Comparison of ENCODE assay signal across 1 cellular context in the genomic region with DNA sequence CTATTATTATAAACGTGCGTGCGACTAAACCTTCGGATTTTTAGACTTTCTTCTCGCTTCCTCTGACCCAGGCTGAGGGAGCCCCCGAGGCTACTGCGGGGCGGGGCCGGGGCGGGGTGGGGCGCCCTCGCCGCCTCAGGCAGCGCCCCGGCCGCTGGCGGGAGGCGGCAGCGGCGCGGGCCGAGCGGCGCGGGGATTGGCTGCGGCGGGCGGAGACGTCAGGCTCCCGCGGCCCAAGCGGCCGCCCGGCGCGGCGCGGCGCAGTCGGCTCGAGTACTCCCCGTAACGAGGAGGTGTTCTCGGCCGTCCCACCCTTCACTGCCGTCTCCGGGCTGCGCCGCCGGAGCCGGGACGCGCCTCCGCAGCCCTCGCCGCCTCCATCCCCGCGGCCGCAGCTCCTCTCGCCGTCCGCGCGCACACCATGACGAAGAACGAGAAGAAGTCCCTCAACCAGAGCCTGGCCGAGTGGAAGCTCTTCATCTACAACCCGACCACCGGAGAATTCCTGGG.
TF ChIP-seq lines count a peak whose summit lies in the region.

TSS of gene ATP1B3 (plus strand) at position 263 of the 510 bp plus-strand sequence. CDS start at position 422, 159 bp downstream.

TF ChIP-seq in IMR-90, 13 proteins besides CTCF, POLR2A, EP300 and RAD21 (continued from another document):
- TF ChIP-seq RFX5 (IDR thresholded peaks at IDR 0.05; ENCODE audit: low read depth, low read length) (no peak), MXI1 (IDR thresholded peaks at IDR 0.05; ENCODE audit: borderline replicate concordance, low read depth, low read length) (no peak), CHD1 (IDR thresholded peaks at IDR 0.05; ENCODE audit: low read depth, low read length) (peak; percentile 68; the same call in 1 of the 2 replicates), CEBPB (IDR thresholded peaks at IDR 0.05; ENCODE audit: low read depth, low read length) (no peak), MAFK (IDR thresholded peaks at IDR 0.05; ENCODE audit: low read depth, low read length) (no peak), BHLHE40 (IDR thresholded peaks at IDR 0.05; ENCODE audit: low read depth, low read length) (no peak), FOS (IDR thresholded peaks at IDR 0.05; ENCODE audit: low read depth, low read length) (no peak), RCOR1 (IDR thresholded peaks at IDR 0.05; ENCODE audit: insufficient replicate concordance, low read length) (no peak), NFE2L2 (IDR thresholded peaks at IDR 0.05; ENCODE audit: low read depth, low read length) (no peak), USF2 (IDR thresholded peaks at IDR 0.05; ENCODE audit: low read depth, low read length) (0 out of 2 replicates have a peak, but pooled peaks have one; percentile 2), ELK1 (IDR thresholded peaks at IDR 0.05; ENCODE audit: borderline replicate concordance, low read depth, low read length) (no peak)
